In genomic region chr6:39791850-39792500, GRCh38 we compare ENCODE assay signal across 8 cellular contexts. TPM values are rescaled to one million over a fixed set of nuclear protein-coding genes. Genes with fewer than 3 reads are reported as not detected.
A peak's percentile ranks its signal among the peaks of the same experiment; 100 is the strongest.
DNase-seq lines count a peak whose midpoint lies in the region; ATAC-seq, FAIRE-seq and TF ChIP-seq lines count a peak whose summit lies in the region.

DAAM2 (plus strand) TSS chr6:39792376; CDS start chr6:39856303, 63,927 bp downstream.

- peaks cover 6% of the 10 kb centered on the region for H3F3A ChIP-seq in neural progenitor cell (ENCODE audit: low read depth)

- H3K4me3 ChIP-seq in RWPE2 (ENCODE audit: severe bottlenecking) (peak within 1 kb of the TSS; percentile 23), neural progenitor cell (peak within 1 kb of the TSS; percentile 62)

- H3K36me3 Mint-ChIP-seq in neural progenitor cell: no peaks in the 10 kb centered on the region

- no peaks in the 10 kb centered on the region for H3K9me3 Mint-ChIP-seq in neural progenitor cell

- peaks cover 40% of the 10 kb centered on the region for H3K27me3 ChIP-seq in RWPE2 (ENCODE audit: insufficient read depth, poor library complexity, severe bottlenecking)
- H3K27me3 ChIP-seq in foreskin keratinocyte: peaks cover 46% of the 10 kb centered on the region
- H3K27me3 ChIP-seq in neural progenitor cell: peaks cover 25% of the 10 kb centered on the region

- H3K4me3 Mint-ChIP-seq in neural progenitor cell: peak within 1 kb of the TSS; percentile 84

- peaks cover 15% of the 10 kb centered on the region for H3K27me3 Mint-ChIP-seq in neural progenitor cell (ENCODE audit: insufficient read depth, low read depth)

- peak within 1 kb of the TSS; percentile 91 for H2AFZ ChIP-seq in neural progenitor cell (replicated peaks)

- H3K36me3 ChIP-seq in RWPE2 (ENCODE audit: low read depth) (no peaks in the 10 kb centered on the region), neural progenitor cell (no peaks in the 10 kb centered on the region)

- H3K4me1 Mint-ChIP-seq in neural progenitor cell: peaks cover 13% of the 10 kb centered on the region

- no peaks in the 10 kb centered on the region for H3K79me2 ChIP-seq in neural progenitor cell (ENCODE audit: low read depth)

- H3K27ac ChIP-seq in RWPE2 (ENCODE audit: poor library complexity, severe bottlenecking): no peak within 1 kb of the TSS
- H3K27ac ChIP-seq in foreskin keratinocyte: no peak within 1 kb of the TSS
- H3K27ac ChIP-seq in neural progenitor cell: no peak within 1 kb of the TSS

- peak; percentile 76 for DNase-seq in Daoy (ENCODE audit: low read depth)
- DNase-seq in RWPE2 (ENCODE audit: low spot score): no peak
- DNase-seq in foreskin keratinocyte: no peak
- peak; percentile 70 for DNase-seq in neural progenitor cell (ENCODE audit: low spot score)
- no peak for DNase-seq in central memory CD4-positive, alpha-beta T cell
- no peak for DNase-seq in NCI-H146 treated with DMSO at 0.1 percent for 48 hours (lab: John Stamatoyannopoulos, UW; ENCODE audit: unreplicated experiment)
- no peak for DNase-seq in HTR-8/SVneo (ENCODE audit: insufficient read length, low spot score)

- no peaks in the 10 kb centered on the region for H4K20me1 ChIP-seq in neural progenitor cell (ENCODE audit: low read depth)

- H3K4me1 ChIP-seq in RWPE2 (ENCODE audit: insufficient read depth, poor library complexity, severe bottlenecking): no peaks in the 10 kb centered on the region
- H3K4me1 ChIP-seq in foreskin keratinocyte: no peaks in the 10 kb centered on the region
- peaks cover 10% of the 10 kb centered on the region for H3K4me1 ChIP-seq in neural progenitor cell

- peak within 1 kb of the TSS; percentile 88 for H3K4me2 ChIP-seq in neural progenitor cell

- TF ChIP-seq CTCF in RWPE2 (IDR thresholded peaks at IDR 0.05; ENCODE audit: poor library complexity, severe bottlenecking) (no peak), foreskin keratinocyte (conservative IDR thresholded peaks at IDR 0.05) (no peak), neural progenitor cell (IDR thresholded peaks at IDR 0.05) (peak; percentile 36)

- ATAC-seq in RWPE2 (ENCODE audit: low read depth): peak; percentile 73
- ATAC-seq in foreskin keratinocyte: peak; percentile 86
- ATAC-seq in HG03097 (IDR thresholded peaks at IDR 0.05; ENCODE audit: low FRiP score, unreplicated experiment): no peak

- FAIRE-seq in HTR-8/SVneo (lab: Jason Lieb, UNC): no peak

- no peak within 1 kb of the TSS for H3K27ac Mint-ChIP-seq in neural progenitor cell

- H3K9ac ChIP-seq in neural progenitor cell: no peak within 1 kb of the TSS

- H3K9me3 ChIP-seq in RWPE2 (ENCODE audit: severe bottlenecking): no peaks in the 10 kb centered on the region
- no peaks in the 10 kb centered on the region for H3K9me3 ChIP-seq in neural progenitor cell (ENCODE audit: low read depth)

RNA-seq across cellular contexts. Expression of gene DAAM2, which starts in this region (rescaled TPM):
- 2.1 and 5.2 TPM in 2 replicates for total RNA-seq in Daoy (2014; rRNA removed; shearing (Covaris generic))
- total RNA-seq in foreskin keratinocyte (0.04 TPM in 1 of 2 replicates, not detected in the other), neural progenitor cell (ENCODE audit: low replicate concordance) (2.1 and 3.2 TPM in 2 replicates)
- polyA plus RNA-seq in foreskin keratinocyte: not detected in 2 replicates

Comparison
In these comparisons a context has a peak if more than half of its experiments do, and no peak if none do; other contexts are left out.
1. Peak in ATAC-seq in foreskin keratinocyte; RNA of the gene not detected or under 1 TPM.
2. DNase-seq: peak in Daoy (single experiment) and neural progenitor cell (single experiment); none in RWPE2 (single experiment), foreskin keratinocyte (0 of 2), central memory CD4-positive, alpha-beta T cell (single experiment), NCI-H146 treated with DMSO at 0.1 percent for 48 hours (single experiment) and HTR-8/SVneo (single experiment).